ENCODE assay signal across 2 cellular contexts in genomic region chr7:151744656-151745055, GRCh38.
TF ChIP-seq lines count a peak whose summit lies in the region.

No MANE protein-coding gene starts in this region.

TF ChIP-seq in liver, 16 proteins besides CTCF, POLR2A, EP300 and RAD21:
- TF ChIP-seq ZBTB33 (IDR thresholded peaks at IDR 0.05) (no peak), MAX (IDR thresholded peaks at IDR 0.05) (no peak), FOXA2 (IDR thresholded peaks at IDR 0.05) (no peak), SP1 (IDR thresholded peaks at IDR 0.05) (no peak), FOXA1 (IDR thresholded peaks at IDR 0.05) (no peak), RXRA (IDR thresholded peaks at IDR 0.05) (no peak)

TF ChIP-seq in GM23338, 12 proteins besides CTCF, POLR2A, EP300 and RAD21 (continued from another document):
- TF ChIP-seq REST (IDR thresholded peaks at IDR 0.05; ENCODE audit: unreplicated experiment) = no peak
- TF ChIP-seq JUNB (IDR thresholded peaks at IDR 0.05; ENCODE audit: unreplicated experiment) = no peak
- no peak for TF ChIP-seq CREB1 (CRISPR knock-in tag; IDR thresholded peaks at IDR 0.05; ENCODE audit: low read depth)
- TF ChIP-seq POLR2AphosphoS5 (IDR thresholded peaks at IDR 0.05; ENCODE audit: low read depth) = no peak
- TF ChIP-seq STAT1 (IDR thresholded peaks at IDR 0.05; ENCODE audit: unreplicated experiment) = no peak
- TF ChIP-seq ZNF331 (CRISPR knock-in tag; IDR thresholded peaks at IDR 0.05; ENCODE audit: low read depth) = no peak
- no peak for TF ChIP-seq ZNF462 (CRISPR knock-in tag; IDR thresholded peaks at IDR 0.05)
- TF ChIP-seq EZH2phosphoT487 (IDR thresholded peaks at IDR 0.05; ENCODE audit: unreplicated experiment) = no peak
- no peak for TF ChIP-seq EZH2 (IDR thresholded peaks at IDR 0.05; ENCODE audit: low read depth, unreplicated experiment)
- TF ChIP-seq ZNF114 (CRISPR knock-in tag; IDR thresholded peaks at IDR 0.05) = no peak
